Comparison of ENCODE assay signal across 1 cellular context in the genomic region with DNA sequence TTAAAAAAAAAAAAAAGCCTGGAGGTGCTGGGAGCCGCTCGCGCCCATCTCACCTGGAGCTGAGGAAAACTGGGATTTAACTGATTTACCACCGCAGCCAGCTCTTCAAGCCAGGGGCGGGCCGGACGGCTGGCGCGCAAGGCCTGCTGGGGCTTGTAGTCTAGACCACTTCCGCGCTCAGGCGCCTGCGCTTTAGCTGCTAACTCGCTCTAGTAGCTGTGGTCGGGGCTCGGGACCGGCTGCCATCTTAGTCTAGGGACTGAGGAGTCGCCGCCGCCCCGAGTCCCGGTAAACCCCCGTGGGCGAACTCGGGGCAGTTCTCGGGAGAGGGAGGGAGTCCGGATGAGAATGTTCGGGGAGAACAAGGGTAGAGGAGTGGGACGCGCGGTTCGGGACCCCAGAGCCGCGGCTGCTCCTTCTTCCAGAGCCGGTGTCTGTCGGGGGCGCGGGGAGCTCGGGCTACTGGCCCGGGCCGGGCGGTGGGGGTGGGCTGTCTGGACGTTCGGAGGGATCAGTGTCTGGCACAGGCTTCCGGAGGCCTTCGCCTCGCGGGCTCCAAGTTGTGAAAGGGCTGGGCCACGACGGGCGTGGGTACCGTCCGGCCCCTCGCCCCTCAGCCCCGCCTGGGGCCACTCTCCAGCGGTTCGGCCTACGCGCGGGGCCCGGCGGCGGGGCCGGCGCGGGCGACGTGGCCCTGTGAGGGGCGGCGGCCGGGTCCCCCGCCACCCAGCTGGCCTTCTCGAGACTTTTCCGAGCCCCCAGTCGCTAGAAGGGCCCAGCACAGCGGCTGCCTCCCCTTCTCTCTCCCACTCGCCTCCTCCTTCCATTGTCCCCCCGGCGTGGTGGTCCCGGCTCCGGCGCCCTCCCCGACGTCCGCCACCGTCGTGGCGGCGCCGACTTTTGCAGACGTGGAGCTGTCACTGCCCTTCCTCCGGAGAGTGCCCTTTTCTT.
A peak's percentile ranks its signal among the peaks of the same experiment; 100 is the strongest.
TF ChIP-seq lines count a peak whose summit lies in the region.

Gene ITCH, plus strand, starts transcription at position 212 of the 951 bp plus-strand sequence. CDS start 30,539 bp downstream, outside the sequence.

TF ChIP-seq in K562, 482 proteins besides CTCF, POLR2A, EP300 and RAD21 (continued from another document and continues in another):
- TF ChIP-seq FOXO4 (CRISPR knock-in tag; IDR thresholded peaks at IDR 0.05), result no peak
- 0 out of 2 replicates have a peak, but pooled peaks have one; percentile 37 for TF ChIP-seq CGGBP1 (CRISPR knock-in tag; IDR thresholded peaks at IDR 0.05)
- TF ChIP-seq GTF2A2 (tag; IDR thresholded peaks at IDR 0.05), result no peak
- TF ChIP-seq, protein P1, sequence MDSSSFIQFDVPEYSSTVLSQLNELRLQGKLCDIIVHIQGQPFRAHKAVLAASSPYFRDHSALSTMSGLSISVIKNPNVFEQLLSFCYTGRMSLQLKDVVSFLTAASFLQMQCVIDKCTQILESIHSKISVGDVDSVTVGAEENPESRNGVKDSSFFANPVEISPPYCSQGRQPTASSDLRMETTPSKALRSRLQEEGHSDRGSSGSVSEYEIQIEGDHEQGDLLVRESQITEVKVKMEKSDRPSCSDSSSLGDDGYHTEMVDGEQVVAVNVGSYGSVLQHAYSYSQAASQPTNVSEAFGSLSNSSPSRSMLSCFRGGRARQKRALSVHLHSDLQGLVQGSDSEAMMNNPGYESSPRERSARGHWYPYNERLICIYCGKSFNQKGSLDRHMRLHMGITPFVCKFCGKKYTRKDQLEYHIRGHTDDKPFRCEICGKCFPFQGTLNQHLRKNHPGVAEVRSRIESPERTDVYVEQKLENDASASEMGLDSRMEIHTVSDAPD (CRISPR knock-in tag; IDR thresholded peaks at IDR 0.05), result no peak
- peak; percentile 74; the same call in 1 of the 2 replicates for TF ChIP-seq PML (IDR thresholded peaks at IDR 0.05; ENCODE audit: low read length)
- TF ChIP-seq RBM22 (IDR thresholded peaks at IDR 0.05; ENCODE audit: low read depth, low read length, poor library complexity, severe bottlenecking), result peak; percentile 65
- peak in 1 of 2 experiments; percentile 71 for TF ChIP-seq AFF1 (IDR thresholded peaks at IDR 0.05; ENCODE audit: low read depth in 1 of 2, partially characterized antibody in 2 of 2)
- TF ChIP-seq CLOCK (CRISPR knock-in tag; IDR thresholded peaks at IDR 0.05; ENCODE audit: borderline replicate concordance), result no peak
- TF ChIP-seq, protein P2, sequence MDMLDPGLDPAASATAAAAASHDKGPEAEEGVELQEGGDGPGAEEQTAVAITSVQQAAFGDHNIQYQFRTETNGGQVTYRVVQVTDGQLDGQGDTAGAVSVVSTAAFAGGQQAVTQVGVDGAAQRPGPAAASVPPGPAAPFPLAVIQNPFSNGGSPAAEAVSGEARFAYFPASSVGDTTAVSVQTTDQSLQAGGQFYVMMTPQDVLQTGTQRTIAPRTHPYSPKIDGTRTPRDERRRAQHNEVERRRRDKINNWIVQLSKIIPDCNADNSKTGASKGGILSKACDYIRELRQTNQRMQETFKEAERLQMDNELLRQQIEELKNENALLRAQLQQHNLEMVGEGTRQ (CRISPR knock-in tag; IDR thresholded peaks at IDR 0.05), result peak; percentile 25; the same call in 1 of the 2 replicates
- TF ChIP-seq FOXP1 (CRISPR knock-in tag; IDR thresholded peaks at IDR 0.05), result no peak
- no peak for TF ChIP-seq SRSF3 (IDR thresholded peaks at IDR 0.05; ENCODE audit: insufficient read depth, low read length)
- TF ChIP-seq, protein P3, sequence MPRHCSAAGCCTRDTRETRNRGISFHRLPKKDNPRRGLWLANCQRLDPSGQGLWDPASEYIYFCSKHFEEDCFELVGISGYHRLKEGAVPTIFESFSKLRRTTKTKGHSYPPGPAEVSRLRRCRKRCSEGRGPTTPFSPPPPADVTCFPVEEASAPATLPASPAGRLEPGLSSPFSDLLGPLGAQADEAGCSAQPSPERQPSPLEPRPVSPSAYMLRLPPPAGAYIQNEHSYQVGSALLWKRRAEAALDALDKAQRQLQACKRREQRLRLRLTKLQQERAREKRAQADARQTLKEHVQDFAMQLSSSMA (CRISPR knock-in tag; IDR thresholded peaks at IDR 0.05), result 0 out of 2 replicates have a peak, but pooled peaks have one; percentile 53
- TF ChIP-seq, protein P4, sequence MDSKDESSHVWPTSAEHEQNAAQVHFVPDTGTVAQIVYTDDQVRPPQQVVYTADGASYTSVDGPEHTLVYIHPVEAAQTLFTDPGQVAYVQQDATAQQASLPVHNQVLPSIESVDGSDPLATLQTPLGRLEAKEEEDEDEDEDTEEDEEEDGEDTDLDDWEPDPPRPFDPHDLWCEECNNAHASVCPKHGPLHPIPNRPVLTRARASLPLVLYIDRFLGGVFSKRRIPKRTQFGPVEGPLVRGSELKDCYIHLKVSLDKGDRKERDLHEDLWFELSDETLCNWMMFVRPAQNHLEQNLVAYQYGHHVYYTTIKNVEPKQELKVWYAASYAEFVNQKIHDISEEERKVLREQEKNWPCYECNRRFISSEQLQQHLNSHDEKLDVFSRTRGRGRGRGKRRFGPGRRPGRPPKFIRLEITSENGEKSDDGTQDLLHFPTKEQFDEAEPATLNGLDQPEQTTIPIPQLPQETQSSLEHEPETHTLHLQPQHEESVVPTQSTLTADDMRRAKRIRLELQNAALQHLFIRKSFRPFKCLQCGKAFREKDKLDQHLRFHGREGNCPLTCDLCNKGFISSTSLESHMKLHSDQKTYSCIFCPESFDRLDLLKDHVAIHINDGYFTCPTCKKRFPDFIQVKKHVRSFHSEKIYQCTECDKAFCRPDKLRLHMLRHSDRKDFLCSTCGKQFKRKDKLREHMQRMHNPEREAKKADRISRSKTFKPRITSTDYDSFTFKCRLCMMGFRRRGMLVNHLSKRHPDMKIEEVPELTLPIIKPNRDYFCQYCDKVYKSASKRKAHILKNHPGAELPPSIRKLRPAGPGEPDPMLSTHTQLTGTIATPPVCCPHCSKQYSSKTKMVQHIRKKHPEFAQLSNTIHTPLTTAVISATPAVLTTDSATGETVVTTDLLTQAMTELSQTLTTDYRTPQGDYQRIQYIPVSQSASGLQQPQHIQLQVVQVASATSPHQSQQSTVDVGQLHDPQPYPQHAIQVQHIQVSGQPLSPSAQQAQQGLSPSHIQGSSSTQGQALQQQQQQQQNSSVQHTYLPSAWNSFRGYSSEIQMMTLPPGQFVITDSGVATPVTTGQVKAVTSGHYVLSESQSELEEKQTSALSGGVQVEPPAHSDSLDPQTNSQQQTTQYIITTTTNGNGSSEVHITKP (IDR thresholded peaks at IDR 0.05; ENCODE audit: partially characterized antibody), result peak; percentile 62
- TF ChIP-seq NR1H2 (CRISPR knock-in tag; IDR thresholded peaks at IDR 0.05), result no peak
- peak; percentile 75 for TF ChIP-seq KDM5B (IDR thresholded peaks at IDR 0.05; ENCODE audit: insufficient replicate concordance, low read depth, low read length)
- TF ChIP-seq POLR2H (tag; IDR thresholded peaks at IDR 0.05; ENCODE audit: low read depth), result peak; percentile 64
- TF ChIP-seq SMAD2 (IDR thresholded peaks at IDR 0.05; ENCODE audit: low read depth, low read length), result no peak
- TF ChIP-seq, protein P5, sequence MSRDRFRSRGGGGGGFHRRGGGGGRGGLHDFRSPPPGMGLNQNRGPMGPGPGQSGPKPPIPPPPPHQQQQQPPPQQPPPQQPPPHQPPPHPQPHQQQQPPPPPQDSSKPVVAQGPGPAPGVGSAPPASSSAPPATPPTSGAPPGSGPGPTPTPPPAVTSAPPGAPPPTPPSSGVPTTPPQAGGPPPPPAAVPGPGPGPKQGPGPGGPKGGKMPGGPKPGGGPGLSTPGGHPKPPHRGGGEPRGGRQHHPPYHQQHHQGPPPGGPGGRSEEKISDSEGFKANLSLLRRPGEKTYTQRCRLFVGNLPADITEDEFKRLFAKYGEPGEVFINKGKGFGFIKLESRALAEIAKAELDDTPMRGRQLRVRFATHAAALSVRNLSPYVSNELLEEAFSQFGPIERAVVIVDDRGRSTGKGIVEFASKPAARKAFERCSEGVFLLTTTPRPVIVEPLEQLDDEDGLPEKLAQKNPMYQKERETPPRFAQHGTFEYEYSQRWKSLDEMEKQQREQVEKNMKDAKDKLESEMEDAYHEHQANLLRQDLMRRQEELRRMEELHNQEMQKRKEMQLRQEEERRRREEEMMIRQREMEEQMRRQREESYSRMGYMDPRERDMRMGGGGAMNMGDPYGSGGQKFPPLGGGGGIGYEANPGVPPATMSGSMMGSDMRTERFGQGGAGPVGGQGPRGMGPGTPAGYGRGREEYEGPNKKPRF (IDR thresholded peaks at IDR 0.05; ENCODE audit: low read depth, low read length), result no peak
- TF ChIP-seq, protein P6, sequence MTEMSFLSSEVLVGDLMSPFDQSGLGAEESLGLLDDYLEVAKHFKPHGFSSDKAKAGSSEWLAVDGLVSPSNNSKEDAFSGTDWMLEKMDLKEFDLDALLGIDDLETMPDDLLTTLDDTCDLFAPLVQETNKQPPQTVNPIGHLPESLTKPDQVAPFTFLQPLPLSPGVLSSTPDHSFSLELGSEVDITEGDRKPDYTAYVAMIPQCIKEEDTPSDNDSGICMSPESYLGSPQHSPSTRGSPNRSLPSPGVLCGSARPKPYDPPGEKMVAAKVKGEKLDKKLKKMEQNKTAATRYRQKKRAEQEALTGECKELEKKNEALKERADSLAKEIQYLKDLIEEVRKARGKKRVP (CRISPR knock-in tag; IDR thresholded peaks at IDR 0.05), result peak; percentile 24; the same call in 1 of the 2 replicates
- TF ChIP-seq ZNF282 (CRISPR knock-in tag; IDR thresholded peaks at IDR 0.05), result peak; percentile 70; the same call in 1 of the 2 replicates
- TF ChIP-seq ZNF639 (CRISPR knock-in tag; conservative IDR thresholded peaks at IDR 0.05 in 1 of 2, IDR thresholded peaks at IDR 0.05 in 1 of 2), result 0 out of 4 replicates have a peak, but pooled peaks of 1 of the 2 experiments have one; percentile 60
- TF ChIP-seq HDAC1 (IDR thresholded peaks at IDR 0.05), result peak in 1 of 2 experiments; percentile 32; a peak in 2 of 4 replicates
- peak; percentile 72 for TF ChIP-seq SMAD1 (IDR thresholded peaks at IDR 0.05; ENCODE audit: low read depth, low read length, partially characterized antibody)
- 0 out of 2 replicates have a peak, but pooled peaks have one; percentile 10 for TF ChIP-seq ZNF12 (CRISPR knock-in tag; IDR thresholded peaks at IDR 0.05)
- peak; percentile 64; the same call in 1 of the 2 replicates for TF ChIP-seq ZBTB17 (CRISPR knock-in tag; IDR thresholded peaks at IDR 0.05)
- TF ChIP-seq GATAD2B (IDR thresholded peaks at IDR 0.05; ENCODE audit: borderline replicate concordance), result 0 out of 2 replicates have a peak, but pooled peaks have one; percentile 67
- peak; percentile 89 for TF ChIP-seq ZNF143 (CRISPR knock-in tag; IDR thresholded peaks at IDR 0.05)
- TF ChIP-seq NBN (IDR thresholded peaks at IDR 0.05; ENCODE audit: low read depth), result no peak
